15 cellular contexts compared by ENCODE assay signal in the genomic region with DNA sequence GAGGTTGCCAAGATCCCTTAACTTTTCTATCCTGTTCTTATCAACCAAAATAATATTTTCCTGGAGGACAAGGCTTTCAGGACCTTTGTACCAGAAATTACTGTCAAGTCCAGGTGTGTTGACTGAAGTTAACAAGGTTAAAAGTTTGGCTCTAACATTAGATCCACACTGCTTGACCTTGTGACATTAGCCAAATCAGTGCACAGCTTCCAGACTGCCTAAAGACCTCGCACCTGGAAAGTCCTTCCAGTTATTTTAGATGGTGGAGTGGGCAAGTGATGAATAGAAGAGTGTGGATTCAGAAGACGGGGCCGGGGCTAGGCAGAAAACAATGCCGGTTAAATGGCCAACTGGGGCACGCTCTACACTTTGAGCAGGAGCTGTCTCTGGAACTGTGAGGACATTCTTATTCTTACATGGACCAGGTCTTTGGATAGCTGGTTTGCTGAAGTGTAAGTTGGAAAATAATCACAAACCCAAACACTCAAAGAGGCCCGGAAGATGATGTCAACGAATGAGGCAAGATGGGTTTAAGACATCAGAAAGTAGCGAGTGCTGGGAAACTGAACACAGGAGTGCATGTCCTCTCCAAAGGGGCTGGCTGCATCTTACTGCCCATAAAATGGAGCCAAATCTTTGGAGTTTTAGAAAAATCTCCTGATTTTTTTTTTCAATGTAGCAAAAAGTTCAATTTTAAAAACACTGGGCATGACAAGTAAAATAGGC. TPM values are rescaled to one million over a fixed set of nuclear protein-coding genes. Genes with fewer than 3 reads are reported as not detected.
DNase-seq lines count a peak whose midpoint lies in the region; ATAC-seq and TF ChIP-seq lines count a peak whose summit lies in the region.
"Had no signal": no experiment of that assay in that cellular context is flagged by ENCODE, and none has a peak within 500 bp of the region (broad histone marks: within the 10 kb centered on the region; RNA-seq: fewer than 3 reads in every experiment).

No MANE protein-coding gene starts in this region.

- H3K36me3 Mint-ChIP-seq in chondrocyte (ENCODE audit: low read depth) (peaks cover 14% of the 10 kb centered on the region), mesothelial cell of epicardium (peaks cover 25% of the 10 kb centered on the region)

- peaks cover 0 to 7% (median 3%) of the 10 kb centered on the region in 4 donors for H3K4me1 ChIP-seq in Peyer's patch
- peaks cover 0 to 51% (median 5%) of the 10 kb centered on the region in 4 donors for H3K4me1 ChIP-seq in tibial nerve

- no peak for TF ChIP-seq EP300 in tibial nerve (IDR thresholded peaks at IDR 0.05)

- H3K9me3 ChIP-seq in Peyer's patch (no peaks in the 10 kb centered on the region), tibial nerve (no peaks in the 10 kb centered on the region)
- H3K9me3 ChIP-seq: spleen had no signal

- TF ChIP-seq CTCF in Peyer's patch (IDR thresholded peaks at IDR 0.05) (no peak), chondrocyte (IDR thresholded peaks at IDR 0.05) (no peak), mesothelial cell of epicardium (IDR thresholded peaks at IDR 0.05; ENCODE audit: unreplicated experiment) (no peak), tibial nerve (IDR thresholded peaks at IDR 0.05) (no peak)

- no peak for TF ChIP-seq POLR2A in Peyer's patch (IDR thresholded peaks at IDR 0.05)
- no peak for TF ChIP-seq POLR2A in tibial nerve (IDR thresholded peaks at IDR 0.05)

- H3K4me3 ChIP-seq in Peyer's patch (no peak overlapping the region), tibial nerve (peak overlapping the region in 1 of 4 donors; percentile 16)
- H3K4me3 ChIP-seq: spleen had no signal

- H3K27me3 ChIP-seq in Peyer's patch = no peaks in the 10 kb centered on the region
- no peaks in the 10 kb centered on the region for H3K27me3 ChIP-seq in tibial nerve
- H3K27me3 ChIP-seq: spleen had no signal

- H3K4me3 Mint-ChIP-seq in chondrocyte (ENCODE audit: unreplicated experiment) = no peak overlapping the region
- no peak overlapping the region for H3K4me3 Mint-ChIP-seq in mesothelial cell of epicardium
- H3K4me3 Mint-ChIP-seq: activated CD4-positive, alpha-beta T cell treated with anti-CD3 and anti-CD28 coated beads, Interleukin-2, amount 10 ng/mL, durations not matched to agents 7 days and 5 days; T-cell had no signal

- H3K27ac Mint-ChIP-seq in chondrocyte (ENCODE audit: unreplicated experiment) (peak overlapping the region; percentile 93), mesothelial cell of epicardium (peak overlapping the region; percentile 90)

- no peaks in the 10 kb centered on the region for H3K9me3 Mint-ChIP-seq in chondrocyte (ENCODE audit: low read depth)
- H3K9me3 Mint-ChIP-seq in mesothelial cell of epicardium = no peaks in the 10 kb centered on the region
- H3K9me3 Mint-ChIP-seq: activated CD4-positive, alpha-beta T cell treated with anti-CD3 and anti-CD28 coated beads, Interleukin-2, amount 10 ng/mL, durations not matched to agents 7 days and 5 days; activated naive CD4-positive, alpha-beta T cell treated with anti-CD3 and anti-CD28 coated beads, Interleukin-2, amount 50 U/mL, for 72 hours; T-cell had no signal

- peaks cover 30% of the 10 kb centered on the region for H3K4me1 Mint-ChIP-seq in chondrocyte (ENCODE audit: low read depth)
- peaks cover 23% of the 10 kb centered on the region for H3K4me1 Mint-ChIP-seq in mesothelial cell of epicardium

- H3K36me3 ChIP-seq in Peyer's patch (peaks cover 0 to 37% (median 0%) of the 10 kb centered on the region in 3 donors), tibial nerve (peaks cover 0 to 31% (median 8%) of the 10 kb centered on the region in 3 donors)

- H3K27ac ChIP-seq in Peyer's patch (peak overlapping the region; percentile 28 to 69 (median 58)), tibial nerve (peak overlapping the region; percentile 12 to 79 (median 53))

- 75 to 83% methylated on average over 8 of the region's 8 CpGs for WGBS in tibial nerve, 2 donors

- no peak for ATAC-seq in HG02798 (IDR thresholded peaks at IDR 0.05; ENCODE audit: poor library complexity, unreplicated experiment)
- ATAC-seq: T-cell had no signal

- DNase-seq in Peyer's patch (no peak), chondrocyte (ENCODE audit: low spot score) (no peak), mesothelial cell of epicardium (ENCODE audit: low spot score in 2 of 2, unreplicated experiment in 2 of 2) (no peak), tibial nerve (ENCODE audit: low spot score in 2 of 2) (peak in 1 of 2 donors; percentile 19), EL (no peak), middle frontal gyrus (ENCODE audit: extremely low spot score, low spot score) (no peak)
- DNase-seq: activated CD4-positive, alpha-beta T cell treated with anti-CD3 and anti-CD28 coated beads, Interleukin-2, amount 10 ng/mL, durations not matched to agents 7 days and 5 days; DMS153; KBM-7; NCI-H187 treated with DMSO at 0.1 percent for 48 hours; NK-92 treated with Interleukin-12 subunit alpha and Interleukin-12 subunit beta, amount 100 ng/mL, for 24 hours; spleen; T-cell had no signal

- no peaks in the 10 kb centered on the region for H3K27me3 Mint-ChIP-seq in chondrocyte (ENCODE audit: low read depth)
- no peaks in the 10 kb centered on the region for H3K27me3 Mint-ChIP-seq in mesothelial cell of epicardium (ENCODE audit: low read depth)
- H3K27me3 Mint-ChIP-seq: activated CD4-positive, alpha-beta T cell treated with anti-CD3 and anti-CD28 coated beads, Interleukin-2, amount 10 ng/mL, durations not matched to agents 7 days and 5 days; T-cell had no signal

RNA-seq across cellular contexts. Expression of a gene that starts 56.3 kb away (rescaled TPM):
- 100 to 1,000 TPM in 1 of 4 donors, 10 to 100 TPM in 3; 13.8 to 151 (median 21.5) TPM for total RNA-seq in Peyer's patch
- total RNA-seq in chondrocyte = 43.5 to 46.9 TPM (median 45.0 TPM) in 3 replicates
- 26.7 to 33.2 TPM (median 29.3 TPM) in 3 replicates for total RNA-seq in mesothelial cell of epicardium
- 10 to 100 TPM; 24.1 to 35.7 (median 30.7) TPM for total RNA-seq in tibial nerve
